ENCODE assay signal across 7 cellular contexts in the genomic region with DNA sequence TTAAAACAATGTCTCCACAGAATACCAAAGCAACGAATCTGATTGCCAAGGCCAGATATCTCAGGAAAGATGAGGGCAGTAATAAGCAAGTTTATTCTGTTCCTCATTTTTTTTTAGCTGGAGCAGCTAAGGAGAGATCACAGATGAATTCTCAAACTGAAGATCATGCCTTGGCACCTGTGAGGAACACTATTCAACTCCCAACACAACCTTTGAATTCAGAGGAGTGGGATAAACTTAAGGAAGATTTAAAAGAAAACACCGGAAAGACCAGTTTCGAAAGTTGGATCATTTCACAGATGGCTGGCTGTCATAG. TPM values are rescaled to one million over a fixed set of nuclear protein-coding genes. Genes with fewer than 3 reads are reported as not detected.
DNase-seq lines count a peak whose midpoint lies in the region; ATAC-seq and TF ChIP-seq lines count a peak whose summit lies in the region.

No MANE protein-coding gene starts in this region.

- intact Hi-C loops in spleen (cut with DNase I; ENCODE audit: low total_unique reads), result no loop called here

- H3K36me3 ChIP-seq in hepatocyte (replicated peaks; ENCODE audit: insufficient read depth, low read depth) (no peaks in the 10 kb centered on the region), spleen (peaks cover 0 to 33% (median 7%) of the 10 kb centered on the region in 6 donors)

- peak overlapping the region; percentile 79 for H2AFZ ChIP-seq in hepatocyte

- H3K27me3 ChIP-seq in hepatocyte (no peaks in the 10 kb centered on the region), spleen (replicated peaks in 1 of 7) (no peaks in the 10 kb centered on the region)

- H3K9me2 ChIP-seq in hepatocyte (replicated peaks; ENCODE audit: insufficient read depth), result no peaks in the 10 kb centered on the region

- TF ChIP-seq POLR2A in spleen (IDR thresholded peaks at IDR 0.05), result no peak

- peak overlapping the region; percentile 53 for H3K4me3 ChIP-seq in hepatocyte
- peak overlapping the region in 7 of 8 donors; percentile 63 to 76 (median 70) for H3K4me3 ChIP-seq in spleen

- peak overlapping the region; percentile 95 for H3K4me3 Mint-ChIP-seq in HFFc6
- peak overlapping the region; percentile 98 for H3K4me3 Mint-ChIP-seq in WTC11

- H3K9me3 ChIP-seq in hepatocyte (ENCODE audit: low read depth) (no peaks in the 10 kb centered on the region), spleen (no peaks in the 10 kb centered on the region)

- H3K9me3 Mint-ChIP-seq in HFFc6, result no peaks in the 10 kb centered on the region
- H3K9me3 Mint-ChIP-seq in WTC11, result no peaks in the 10 kb centered on the region

- H3K79me2 ChIP-seq in hepatocyte, result peaks cover 57% of the 10 kb centered on the region

- no peaks in the 10 kb centered on the region for H4K20me1 ChIP-seq in hepatocyte (ENCODE audit: insufficient read depth, poor library complexity, severe bottlenecking)

- H3K27me3 Mint-ChIP-seq in HFFc6 (ENCODE audit: insufficient read depth), result peaks cover 7% of the 10 kb centered on the region
- no peaks in the 10 kb centered on the region for H3K27me3 Mint-ChIP-seq in WTC11 (ENCODE audit: low read depth)

- POLR2A ChIA-PET in WTC11 (lab: Charles Lee), result interaction anchor here (1.1 kb wide), 1 partner anchor 409 kb away, joined by 3 read pairs; the partner anchor contains the start of gene CFL2

- CTCF ChIA-PET in WTC11 (lab: Charles Lee), result no interaction called here

- 46% methylated on average over 3 of the region's 3 CpGs for WGBS in hepatocyte (ENCODE audit: low lambda C conversion rate, missing lambda C conversion rate)
- 31 to 50% (median 48%) methylated on average over 3 of the region's 3 CpGs for WGBS in spleen, 5 donors

- peak overlapping the region; percentile 99 for H3K27ac ChIP-seq in hepatocyte
- peak overlapping the region in 7 of 8 donors; percentile 92 to 99 (median 96) for H3K27ac ChIP-seq in spleen

- H3K27ac Mint-ChIP-seq in HFFc6 (peak overlapping the region; percentile 100), WTC11 (peak overlapping the region; percentile 100)

- peak overlapping the region; percentile 89 for H3K4me2 ChIP-seq in hepatocyte

- H3K4me1 Mint-ChIP-seq in HFFc6 (ENCODE audit: low read depth) (peaks cover 47% of the 10 kb centered on the region), WTC11 (peaks cover 14% of the 10 kb centered on the region)

- H3K36me3 Mint-ChIP-seq in HFFc6 (ENCODE audit: low read depth) (peaks cover 36% of the 10 kb centered on the region), WTC11 (peaks cover 12% of the 10 kb centered on the region)

- no peak for TF ChIP-seq CTCF in HFFc6 (IDR thresholded peaks at IDR 0.05)
- TF ChIP-seq CTCF in WTC11 (IDR thresholded peaks at IDR 0.05), result no peak
- TF ChIP-seq CTCF in hepatocyte (IDR thresholded peaks at IDR 0.05; ENCODE audit: poor library complexity), result no peak
- TF ChIP-seq CTCF in spleen (IDR thresholded peaks at IDR 0.05 in 8 of 11, conservative IDR thresholded peaks at IDR 0.05 in 3 of 11), result no peak

- H3K4me1 ChIP-seq in hepatocyte (ENCODE audit: insufficient read depth), result peaks cover 23% of the 10 kb centered on the region
- H3K4me1 ChIP-seq in spleen, result peaks cover 20 to 88% (median 62%) of the 10 kb centered on the region in 6 donors

- no peak for ATAC-seq in WTC11
- ATAC-seq in HG02840 (IDR thresholded peaks at IDR 0.05; ENCODE audit: low FRiP score, unreplicated experiment), result no peak
- no peak for ATAC-seq in HG02885 (IDR thresholded peaks at IDR 0.05; ENCODE audit: poor library complexity, unreplicated experiment)

- DNase-seq in HFFc6 (no peak), WTC11 (ENCODE audit: low spot score) (no peak), hepatocyte (ENCODE audit: low spot score) (no peak), spleen (no peak), nucleus accumbens (lab: John Stamatoyannopoulos, UW) (no peak)

TF ChIP-seq in WTC11, 78 proteins besides CTCF, POLR2A, EP300 and RAD21 (continues in another document):
- TF ChIP-seq, protein P1, sequence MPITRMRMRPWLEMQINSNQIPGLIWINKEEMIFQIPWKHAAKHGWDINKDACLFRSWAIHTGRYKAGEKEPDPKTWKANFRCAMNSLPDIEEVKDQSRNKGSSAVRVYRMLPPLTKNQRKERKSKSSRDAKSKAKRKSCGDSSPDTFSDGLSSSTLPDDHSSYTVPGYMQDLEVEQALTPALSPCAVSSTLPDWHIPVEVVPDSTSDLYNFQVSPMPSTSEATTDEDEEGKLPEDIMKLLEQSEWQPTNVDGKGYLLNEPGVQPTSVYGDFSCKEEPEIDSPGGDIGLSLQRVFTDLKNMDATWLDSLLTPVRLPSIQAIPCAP (CRISPR knock-in tag; IDR thresholded peaks at IDR 0.05), result no peak
- TF ChIP-seq RELA (CRISPR knock-in tag; IDR thresholded peaks at IDR 0.05; ENCODE audit: borderline replicate concordance) (no peak), GRHL2 (CRISPR knock-in tag; IDR thresholded peaks at IDR 0.05; ENCODE audit: insufficient replicate concordance, severe bottlenecking) (no peak), ZNF219 (CRISPR knock-in tag; IDR thresholded peaks at IDR 0.05; ENCODE audit: borderline replicate concordance) (no peak), SMAD4 (CRISPR knock-in tag; IDR thresholded peaks at IDR 0.05) (no peak), ELF4 (CRISPR knock-in tag; IDR thresholded peaks at IDR 0.05; ENCODE audit: low read depth) (no peak), PRRX2 (CRISPR knock-in tag; IDR thresholded peaks at IDR 0.05) (no peak), AR (CRISPR knock-in tag; IDR thresholded peaks at IDR 0.05) (no peak), EMX1 (CRISPR knock-in tag; IDR thresholded peaks at IDR 0.05) (no peak)
- TF ChIP-seq, protein P2, sequence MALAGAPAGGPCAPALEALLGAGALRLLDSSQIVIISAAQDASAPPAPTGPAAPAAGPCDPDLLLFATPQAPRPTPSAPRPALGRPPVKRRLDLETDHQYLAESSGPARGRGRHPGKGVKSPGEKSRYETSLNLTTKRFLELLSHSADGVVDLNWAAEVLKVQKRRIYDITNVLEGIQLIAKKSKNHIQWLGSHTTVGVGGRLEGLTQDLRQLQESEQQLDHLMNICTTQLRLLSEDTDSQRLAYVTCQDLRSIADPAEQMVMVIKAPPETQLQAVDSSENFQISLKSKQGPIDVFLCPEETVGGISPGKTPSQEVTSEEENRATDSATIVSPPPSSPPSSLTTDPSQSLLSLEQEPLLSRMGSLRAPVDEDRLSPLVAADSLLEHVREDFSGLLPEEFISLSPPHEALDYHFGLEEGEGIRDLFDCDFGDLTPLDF (CRISPR knock-in tag; IDR thresholded peaks at IDR 0.05), result no peak
- TF ChIP-seq, protein P3, sequence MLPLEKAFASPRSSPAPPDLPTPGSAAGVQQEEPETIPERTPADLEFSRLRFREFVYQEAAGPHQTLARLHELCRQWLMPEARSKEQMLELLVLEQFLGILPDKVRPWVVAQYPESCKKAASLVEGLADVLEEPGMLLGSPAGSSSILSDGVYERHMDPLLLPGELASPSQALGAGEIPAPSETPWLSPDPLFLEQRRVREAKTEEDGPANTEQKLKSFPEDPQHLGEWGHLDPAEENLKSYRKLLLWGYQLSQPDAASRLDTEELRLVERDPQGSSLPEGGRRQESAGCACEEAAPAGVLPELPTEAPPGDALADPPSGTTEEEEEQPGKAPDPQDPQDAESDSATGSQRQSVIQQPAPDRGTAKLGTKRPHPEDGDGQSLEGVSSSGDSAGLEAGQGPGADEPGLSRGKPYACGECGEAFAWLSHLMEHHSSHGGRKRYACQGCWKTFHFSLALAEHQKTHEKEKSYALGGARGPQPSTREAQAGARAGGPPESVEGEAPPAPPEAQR (CRISPR knock-in tag; IDR thresholded peaks at IDR 0.05), result no peak

RNA-seq across cellular contexts. Expression of gene PRORP, which starts 1.0 kb away (rescaled TPM):
- 10 to 100 TPM; 22.6 to 29.6 (median 26.6) TPM for total RNA-seq in HFFc6 (2021; fragmentation: NEBNext Ultra II Directional; extraction: Animal tissue kit (Norgen Biotek cat#: 25700))
- total RNA-seq in WTC11 (2021) (33.6 to 44.1 TPM (median 36.7 TPM) in 3 replicates), hepatocyte (39.9 and 48.2 TPM in 2 replicates), spleen (10 to 100 TPM; 15.3 to 45.6 (median 28.5) TPM)
- polyA plus RNA-seq in hepatocyte (19.8 and 25.8 TPM in 2 replicates), spleen (10 to 100 TPM; 11.5 to 17.0 (median 15.9) TPM)

RNA-seq across cellular contexts. Expression of gene PPP2R3C, which starts 1.6 kb away (rescaled TPM):
- total RNA-seq in HFFc6 (2021; fragmentation: NEBNext Ultra II Directional; extraction: Animal tissue kit (Norgen Biotek cat#: 25700)), result 10 to 100 TPM; 19.0 to 26.4 (median 23.8) TPM
- total RNA-seq in WTC11 (2021) (31.2 to 33.8 TPM (median 31.6 TPM) in 3 replicates), hepatocyte (38.5 and 53.7 TPM in 2 replicates), spleen (10 to 100 TPM; 32.3 to 45.7 (median 37.2) TPM)
- polyA plus RNA-seq in hepatocyte (36.1 and 40.7 TPM in 2 replicates), spleen (10 to 100 TPM; 30.4 to 46.2 (median 36.5) TPM)
